Comparison of ENCODE assay signal across 8 cellular contexts in the genomic region with DNA sequence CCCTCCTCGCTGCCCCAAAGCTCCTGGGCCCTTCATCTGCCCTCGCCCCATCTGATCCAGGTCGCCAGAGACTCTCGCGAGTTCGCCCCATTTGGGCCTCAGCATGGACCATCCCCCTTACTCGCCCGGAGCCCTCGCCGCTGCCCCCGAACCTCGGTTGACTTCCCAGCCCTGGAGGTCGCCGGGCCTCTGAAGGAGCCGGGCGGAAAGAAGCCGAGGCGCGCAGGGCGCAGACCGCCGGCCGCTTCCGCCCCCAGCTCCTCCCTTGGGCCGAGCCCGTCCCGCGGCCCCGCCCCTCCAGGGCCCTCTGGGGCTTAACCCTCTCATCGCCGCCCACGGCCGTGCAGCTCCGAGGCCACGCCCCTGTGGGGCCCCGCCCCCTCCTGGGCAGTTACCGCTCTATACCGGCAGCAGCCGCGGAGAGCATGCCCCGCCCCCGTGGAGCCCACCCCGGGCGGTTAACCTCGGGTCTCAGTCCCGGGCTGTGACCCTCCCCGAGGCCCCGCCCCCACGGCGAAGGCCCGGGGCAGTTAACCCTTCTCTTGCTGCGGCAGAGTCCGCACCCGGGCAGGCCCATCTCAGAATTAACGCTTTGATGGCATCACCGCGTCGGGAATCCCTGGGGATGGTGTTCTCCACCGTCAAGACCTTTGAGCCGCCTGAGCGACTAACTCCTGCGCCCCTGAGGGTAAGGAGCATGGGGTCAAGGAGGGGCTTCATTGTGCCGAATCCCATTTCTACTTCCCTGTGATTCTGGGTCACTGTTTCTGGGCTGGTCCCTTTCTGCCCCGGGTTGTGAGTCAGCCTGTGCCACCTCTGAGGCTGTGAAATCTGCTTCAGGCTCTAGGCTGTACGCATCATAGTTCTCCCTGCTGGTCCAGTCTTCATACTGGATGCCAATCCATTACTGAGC. TPM values are rescaled to one million over a fixed set of nuclear protein-coding genes. Genes with fewer than 3 reads are reported as not detected.
DNase-seq lines count a peak whose midpoint lies in the region; ATAC-seq, FAIRE-seq and TF ChIP-seq lines count a peak whose summit lies in the region.

Gene SPSB2, minus strand, starts transcription at position 210 of the 913 bp plus-strand sequence. CDS start 402 bp downstream, outside the sequence.

- H3K4me3 ChIP-seq in A549: peak within 1 kb of the TSS; percentile 77
- H3K4me3 ChIP-seq in iPS-11a (ENCODE audit: low read depth, low read length): peak within 1 kb of the TSS; percentile 77
- H3K4me3 ChIP-seq in skeletal muscle cell (ENCODE audit: low read depth, low read length): peak within 1 kb of the TSS; percentile 62

- no peak for TF ChIP-seq EP300 in A549 (IDR thresholded peaks at IDR 0.05)

- TF ChIP-seq RAD21 in A549 (conservative IDR thresholded peaks at IDR 0.05 in 1 of 2, IDR thresholded peaks at IDR 0.05 in 1 of 2): peak; percentile 7 to 26; a peak in 3 of 5 replicates

- H3K27ac ChIP-seq in A549: peak within 1 kb of the TSS; percentile 93 to 94

- peaks cover 38% of the 10 kb centered on the region for H3K36me3 Mint-ChIP-seq in brain

- TF ChIP-seq POLR2A in A549 (IDR thresholded peaks at IDR 0.05; ENCODE audit: low read length): peak; percentile 82

- WGBS in A549 (ENCODE audit: missing lambda C conversion rate): under 1% methylated on average over 29 of the region's 65 CpGs

- peak within 1 kb of the TSS; percentile 91 to 95 (median 92) for H3K4me3 Mint-ChIP-seq in brain

- peak within 1 kb of the TSS; percentile 100 for H3K4me2 ChIP-seq in A549

- CTCF ChIA-PET in A549 (lab: Yijun Ruan, JAX): interaction anchor here (0.6 to 17.9 kb wide), 33 partner anchors 8 to 303 kb away, joined by 3 to 399 read pairs (median 6); partner anchors contain the start of genes ATN1, C12orf57, C1RL and CDCA3

- H3K9me3 Mint-ChIP-seq in brain: no peaks in the 10 kb centered on the region

- no peaks in the 10 kb centered on the region for H3K9me3 ChIP-seq in A549

- H3K27me3 Mint-ChIP-seq in brain: peaks cover 10% of the 10 kb centered on the region

- FAIRE-seq in A549 (lab: Jason Lieb, UNC): no peak

- DNase-seq in A549 (ENCODE audit: low read depth in 1 of 2, low spot score in 1 of 2) (peak; percentile 88 to 98), NCI-H2171 (lab: John Stamatoyannopoulos, UW) (peak; percentile 100), UCSD-AML1 (lab: John Stamatoyannopoulos, UW; ENCODE audit: unreplicated experiment) (peak; percentile 99), skeletal muscle cell (ENCODE audit: low read depth) (peak; percentile 78)

- peaks cover 55% of the 10 kb centered on the region for H3K4me1 Mint-ChIP-seq in brain

- ATAC-seq in A549 (peak; percentile 65 to 81), GM18861 (IDR thresholded peaks at IDR 0.05; ENCODE audit: unreplicated experiment) (peak; percentile 56), HG03097 (IDR thresholded peaks at IDR 0.05; ENCODE audit: low FRiP score, unreplicated experiment) (peak; percentile 70)

- H3K4me1 ChIP-seq in A549: peaks cover 42% of the 10 kb centered on the region

- H3K27ac Mint-ChIP-seq in brain: peak within 1 kb of the TSS; percentile 92 to 96 (median 96)

- POLR2A ChIA-PET in A549 (lab: Yijun Ruan, JAX): interaction anchor here (0.6 to 6.0 kb wide), 18 partner anchors 9 to 334 kb away, joined by 3 to 105 read pairs (median 4); partner anchors contain the start of genes C12orf57, CDCA3, COPS7A and ENO2

- TF ChIP-seq CTCF in A549 (IDR thresholded peaks at IDR 0.05): no peak
- no peak for TF ChIP-seq CTCF in brain (conservative IDR thresholded peaks at IDR 0.05)

TF ChIP-seq in A549, 52 proteins besides CTCF, POLR2A, EP300 and RAD21:
- TF ChIP-seq MYC (IDR thresholded peaks at IDR 0.05; ENCODE audit: borderline replicate concordance, low read length) (peak; percentile 64; the same call in 1 of the 2 replicates), CHD2 (IDR thresholded peaks at IDR 0.05; ENCODE audit: low read length, partially characterized antibody) (peak; percentile 71), GATA3 (IDR thresholded peaks at IDR 0.05; ENCODE audit: borderline replicate concordance) (no peak), ZC3H11A (IDR thresholded peaks at IDR 0.05) (0 out of 2 replicates have a peak, but pooled peaks have one; percentile 3), FOSL2 (IDR thresholded peaks at IDR 0.05) (no peak), FOSL2 (CRISPR knock-in tag; IDR thresholded peaks at IDR 0.05) (peak; percentile 63), MAX (IDR thresholded peaks at IDR 0.05) (peak; percentile 79), E2F6 (IDR thresholded peaks at IDR 0.05; ENCODE audit: borderline replicate concordance, low read depth) (peak; percentile 20; the same call in 1 of the 2 replicates), JUN (IDR thresholded peaks at IDR 0.05) (peak in 1 of 2 experiments; percentile 66; a peak in 4 of 5 replicates), SMC3 (IDR thresholded peaks at IDR 0.05) (peak; percentile 14; the same call in 1 of the 3 replicates), POLR2AphosphoS2 (conservative IDR thresholded peaks at IDR 0.05; ENCODE audit: low read length) (no peak), TFCP2L1 (CRISPR knock-in tag; IDR thresholded peaks at IDR 0.05) (0 out of 2 replicates have a peak, but pooled peaks have one; percentile 40), ZSCAN20 (CRISPR knock-in tag; IDR thresholded peaks at IDR 0.05) (no peak), BHLHE40 (IDR thresholded peaks at IDR 0.05; ENCODE audit: low read depth, low read length) (0 out of 2 replicates have a peak, but pooled peaks have one; percentile 1), CBX2 (IDR thresholded peaks at IDR 0.05; ENCODE audit: borderline replicate concordance, low read depth) (no peak)
- TF ChIP-seq, protein P1, sequence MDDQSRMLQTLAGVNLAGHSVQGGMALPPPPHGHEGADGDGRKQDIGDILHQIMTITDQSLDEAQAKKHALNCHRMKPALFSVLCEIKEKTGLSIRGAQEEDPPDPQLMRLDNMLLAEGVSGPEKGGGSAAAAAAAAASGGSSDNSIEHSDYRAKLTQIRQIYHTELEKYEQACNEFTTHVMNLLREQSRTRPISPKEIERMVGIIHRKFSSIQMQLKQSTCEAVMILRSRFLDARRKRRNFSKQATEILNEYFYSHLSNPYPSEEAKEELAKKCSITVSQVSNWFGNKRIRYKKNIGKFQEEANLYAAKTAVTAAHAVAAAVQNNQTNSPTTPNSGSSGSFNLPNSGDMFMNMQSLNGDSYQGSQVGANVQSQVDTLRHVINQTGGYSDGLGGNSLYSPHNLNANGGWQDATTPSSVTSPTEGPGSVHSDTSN (IDR thresholded peaks at IDR 0.05): peak; percentile 77
- TF ChIP-seq, protein P2, sequence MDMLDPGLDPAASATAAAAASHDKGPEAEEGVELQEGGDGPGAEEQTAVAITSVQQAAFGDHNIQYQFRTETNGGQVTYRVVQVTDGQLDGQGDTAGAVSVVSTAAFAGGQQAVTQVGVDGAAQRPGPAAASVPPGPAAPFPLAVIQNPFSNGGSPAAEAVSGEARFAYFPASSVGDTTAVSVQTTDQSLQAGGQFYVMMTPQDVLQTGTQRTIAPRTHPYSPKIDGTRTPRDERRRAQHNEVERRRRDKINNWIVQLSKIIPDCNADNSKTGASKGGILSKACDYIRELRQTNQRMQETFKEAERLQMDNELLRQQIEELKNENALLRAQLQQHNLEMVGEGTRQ (IDR thresholded peaks at IDR 0.05): 0 out of 2 replicates have a peak, but pooled peaks have one; percentile 2
- TF ChIP-seq, protein P3, sequence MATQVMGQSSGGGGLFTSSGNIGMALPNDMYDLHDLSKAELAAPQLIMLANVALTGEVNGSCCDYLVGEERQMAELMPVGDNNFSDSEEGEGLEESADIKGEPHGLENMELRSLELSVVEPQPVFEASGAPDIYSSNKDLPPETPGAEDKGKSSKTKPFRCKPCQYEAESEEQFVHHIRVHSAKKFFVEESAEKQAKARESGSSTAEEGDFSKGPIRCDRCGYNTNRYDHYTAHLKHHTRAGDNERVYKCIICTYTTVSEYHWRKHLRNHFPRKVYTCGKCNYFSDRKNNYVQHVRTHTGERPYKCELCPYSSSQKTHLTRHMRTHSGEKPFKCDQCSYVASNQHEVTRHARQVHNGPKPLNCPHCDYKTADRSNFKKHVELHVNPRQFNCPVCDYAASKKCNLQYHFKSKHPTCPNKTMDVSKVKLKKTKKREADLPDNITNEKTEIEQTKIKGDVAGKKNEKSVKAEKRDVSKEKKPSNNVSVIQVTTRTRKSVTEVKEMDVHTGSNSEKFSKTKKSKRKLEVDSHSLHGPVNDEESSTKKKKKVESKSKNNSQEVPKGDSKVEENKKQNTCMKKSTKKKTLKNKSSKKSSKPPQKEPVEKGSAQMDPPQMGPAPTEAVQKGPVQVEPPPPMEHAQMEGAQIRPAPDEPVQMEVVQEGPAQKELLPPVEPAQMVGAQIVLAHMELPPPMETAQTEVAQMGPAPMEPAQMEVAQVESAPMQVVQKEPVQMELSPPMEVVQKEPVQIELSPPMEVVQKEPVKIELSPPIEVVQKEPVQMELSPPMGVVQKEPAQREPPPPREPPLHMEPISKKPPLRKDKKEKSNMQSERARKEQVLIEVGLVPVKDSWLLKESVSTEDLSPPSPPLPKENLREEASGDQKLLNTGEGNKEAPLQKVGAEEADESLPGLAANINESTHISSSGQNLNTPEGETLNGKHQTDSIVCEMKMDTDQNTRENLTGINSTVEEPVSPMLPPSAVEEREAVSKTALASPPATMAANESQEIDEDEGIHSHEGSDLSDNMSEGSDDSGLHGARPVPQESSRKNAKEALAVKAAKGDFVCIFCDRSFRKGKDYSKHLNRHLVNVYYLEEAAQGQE (IDR thresholded peaks at IDR 0.05): peak; percentile 60; the same call in 1 of the 2 replicates

RNA-seq across cellular contexts. Expression of gene SPSB2, which starts in this region (rescaled TPM):
- 15.3 and 16.8 TPM in 2 replicates for polyA plus RNA-seq in A549 (2011; rRNA removed)
- polyA plus RNA-seq in A549 (2012; cell fraction: cytosol; rRNA removed): 42.8 and 51.9 TPM in 2 replicates
- polyA plus RNA-seq in A549 (2012; cell fraction: nucleus; rRNA removed): 44.4 and 50.4 TPM in 2 replicates
- polyA plus RNA-seq in A549 (2017; fragmentation: RNase III; extraction: RNeasy Plus Mini Kit Qiagen cat#74134 plus additional on column Dnase treatment): 20.8 to 22.1 TPM (median 21.8 TPM) in 3 replicates
- 8.9 and 9.8 TPM in 2 replicates for polyA minus RNA-seq in A549 (2011; rRNA and poly(A)+ RNA removed)
- polyA plus RNA-seq in brain (ENCODE audit: insufficient read depth, low read depth, low replicate concordance): 6.2 TPM

Comparison
In these comparisons a context has a peak if more than half of its experiments do, and no peak if none do; other contexts are left out.
1. Peak in every context shown above with its lines: DNase-seq, ATAC-seq, H3K4me3 ChIP-seq and H3K27ac ChIP-seq.